1 cellular context compared by ENCODE assay signal in the genomic region with DNA sequence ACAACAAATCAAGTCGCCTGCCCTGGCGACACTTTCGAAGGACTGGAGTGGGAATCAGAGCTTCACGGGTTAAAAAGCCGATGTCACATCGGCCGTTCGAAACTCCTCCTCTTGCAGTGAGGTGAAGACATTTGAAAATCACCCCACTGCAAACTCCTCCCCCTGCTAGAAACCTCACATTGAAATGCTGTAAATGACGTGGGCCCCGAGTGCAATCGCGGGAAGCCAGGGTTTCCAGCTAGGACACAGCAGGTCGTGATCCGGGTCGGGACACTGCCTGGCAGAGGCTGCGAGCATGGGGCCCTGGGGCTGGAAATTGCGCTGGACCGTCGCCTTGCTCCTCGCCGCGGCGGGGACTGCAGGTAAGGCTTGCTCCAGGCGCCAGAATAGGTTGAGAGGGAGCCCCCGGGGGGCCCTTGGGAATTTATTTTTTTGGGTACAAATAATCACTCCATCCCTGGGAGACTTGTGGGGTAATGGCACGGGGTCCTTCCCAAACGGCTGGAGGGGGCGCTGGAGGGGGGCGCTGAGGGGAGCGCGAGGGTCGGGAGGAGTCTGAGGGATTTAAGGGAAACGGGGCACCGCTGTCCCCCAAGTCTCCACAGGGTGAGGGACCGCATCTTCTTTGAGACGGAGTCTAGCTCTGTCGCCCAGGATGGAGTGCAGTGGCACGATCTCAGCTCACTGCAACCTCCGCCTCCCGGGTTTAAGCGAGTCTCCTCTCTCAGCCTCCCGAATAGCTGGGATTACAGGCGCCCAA.
TF ChIP-seq lines count a peak whose summit lies in the region.

Gene LDLR (plus strand): TSS at position 210 of the 760 bp plus-strand sequence. CDS start 86 bp downstream, at position 296.

TF ChIP-seq in K562, 482 proteins besides CTCF, POLR2A, EP300 and RAD21 (continued from another document and continues in another):
- TF ChIP-seq, protein P1, sequence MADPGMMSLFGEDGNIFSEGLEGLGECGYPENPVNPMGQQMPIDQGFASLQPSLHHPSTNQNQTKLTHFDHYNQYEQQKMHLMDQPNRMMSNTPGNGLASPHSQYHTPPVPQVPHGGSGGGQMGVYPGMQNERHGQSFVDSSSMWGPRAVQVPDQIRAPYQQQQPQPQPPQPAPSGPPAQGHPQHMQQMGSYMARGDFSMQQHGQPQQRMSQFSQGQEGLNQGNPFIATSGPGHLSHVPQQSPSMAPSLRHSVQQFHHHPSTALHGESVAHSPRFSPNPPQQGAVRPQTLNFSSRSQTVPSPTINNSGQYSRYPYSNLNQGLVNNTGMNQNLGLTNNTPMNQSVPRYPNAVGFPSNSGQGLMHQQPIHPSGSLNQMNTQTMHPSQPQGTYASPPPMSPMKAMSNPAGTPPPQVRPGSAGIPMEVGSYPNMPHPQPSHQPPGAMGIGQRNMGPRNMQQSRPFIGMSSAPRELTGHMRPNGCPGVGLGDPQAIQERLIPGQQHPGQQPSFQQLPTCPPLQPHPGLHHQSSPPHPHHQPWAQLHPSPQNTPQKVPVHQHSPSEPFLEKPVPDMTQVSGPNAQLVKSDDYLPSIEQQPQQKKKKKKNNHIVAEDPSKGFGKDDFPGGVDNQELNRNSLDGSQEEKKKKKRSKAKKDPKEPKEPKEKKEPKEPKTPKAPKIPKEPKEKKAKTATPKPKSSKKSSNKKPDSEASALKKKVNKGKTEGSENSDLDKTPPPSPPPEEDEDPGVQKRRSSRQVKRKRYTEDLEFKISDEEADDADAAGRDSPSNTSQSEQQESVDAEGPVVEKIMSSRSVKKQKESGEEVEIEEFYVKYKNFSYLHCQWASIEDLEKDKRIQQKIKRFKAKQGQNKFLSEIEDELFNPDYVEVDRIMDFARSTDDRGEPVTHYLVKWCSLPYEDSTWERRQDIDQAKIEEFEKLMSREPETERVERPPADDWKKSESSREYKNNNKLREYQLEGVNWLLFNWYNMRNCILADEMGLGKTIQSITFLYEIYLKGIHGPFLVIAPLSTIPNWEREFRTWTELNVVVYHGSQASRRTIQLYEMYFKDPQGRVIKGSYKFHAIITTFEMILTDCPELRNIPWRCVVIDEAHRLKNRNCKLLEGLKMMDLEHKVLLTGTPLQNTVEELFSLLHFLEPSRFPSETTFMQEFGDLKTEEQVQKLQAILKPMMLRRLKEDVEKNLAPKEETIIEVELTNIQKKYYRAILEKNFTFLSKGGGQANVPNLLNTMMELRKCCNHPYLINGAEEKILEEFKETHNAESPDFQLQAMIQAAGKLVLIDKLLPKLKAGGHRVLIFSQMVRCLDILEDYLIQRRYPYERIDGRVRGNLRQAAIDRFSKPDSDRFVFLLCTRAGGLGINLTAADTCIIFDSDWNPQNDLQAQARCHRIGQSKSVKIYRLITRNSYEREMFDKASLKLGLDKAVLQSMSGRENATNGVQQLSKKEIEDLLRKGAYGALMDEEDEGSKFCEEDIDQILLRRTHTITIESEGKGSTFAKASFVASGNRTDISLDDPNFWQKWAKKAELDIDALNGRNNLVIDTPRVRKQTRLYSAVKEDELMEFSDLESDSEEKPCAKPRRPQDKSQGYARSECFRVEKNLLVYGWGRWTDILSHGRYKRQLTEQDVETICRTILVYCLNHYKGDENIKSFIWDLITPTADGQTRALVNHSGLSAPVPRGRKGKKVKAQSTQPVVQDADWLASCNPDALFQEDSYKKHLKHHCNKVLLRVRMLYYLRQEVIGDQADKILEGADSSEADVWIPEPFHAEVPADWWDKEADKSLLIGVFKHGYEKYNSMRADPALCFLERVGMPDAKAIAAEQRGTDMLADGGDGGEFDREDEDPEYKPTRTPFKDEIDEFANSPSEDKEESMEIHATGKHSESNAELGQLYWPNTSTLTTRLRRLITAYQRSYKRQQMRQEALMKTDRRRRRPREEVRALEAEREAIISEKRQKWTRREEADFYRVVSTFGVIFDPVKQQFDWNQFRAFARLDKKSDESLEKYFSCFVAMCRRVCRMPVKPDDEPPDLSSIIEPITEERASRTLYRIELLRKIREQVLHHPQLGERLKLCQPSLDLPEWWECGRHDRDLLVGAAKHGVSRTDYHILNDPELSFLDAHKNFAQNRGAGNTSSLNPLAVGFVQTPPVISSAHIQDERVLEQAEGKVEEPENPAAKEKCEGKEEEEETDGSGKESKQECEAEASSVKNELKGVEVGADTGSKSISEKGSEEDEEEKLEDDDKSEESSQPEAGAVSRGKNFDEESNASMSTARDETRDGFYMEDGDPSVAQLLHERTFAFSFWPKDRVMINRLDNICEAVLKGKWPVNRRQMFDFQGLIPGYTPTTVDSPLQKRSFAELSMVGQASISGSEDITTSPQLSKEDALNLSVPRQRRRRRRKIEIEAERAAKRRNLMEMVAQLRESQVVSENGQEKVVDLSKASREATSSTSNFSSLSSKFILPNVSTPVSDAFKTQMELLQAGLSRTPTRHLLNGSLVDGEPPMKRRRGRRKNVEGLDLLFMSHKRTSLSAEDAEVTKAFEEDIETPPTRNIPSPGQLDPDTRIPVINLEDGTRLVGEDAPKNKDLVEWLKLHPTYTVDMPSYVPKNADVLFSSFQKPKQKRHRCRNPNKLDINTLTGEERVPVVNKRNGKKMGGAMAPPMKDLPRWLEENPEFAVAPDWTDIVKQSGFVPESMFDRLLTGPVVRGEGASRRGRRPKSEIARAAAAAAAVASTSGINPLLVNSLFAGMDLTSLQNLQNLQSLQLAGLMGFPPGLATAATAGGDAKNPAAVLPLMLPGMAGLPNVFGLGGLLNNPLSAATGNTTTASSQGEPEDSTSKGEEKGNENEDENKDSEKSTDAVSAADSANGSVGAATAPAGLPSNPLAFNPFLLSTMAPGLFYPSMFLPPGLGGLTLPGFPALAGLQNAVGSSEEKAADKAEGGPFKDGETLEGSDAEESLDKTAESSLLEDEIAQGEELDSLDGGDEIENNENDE (IDR thresholded peaks at IDR 0.05; ENCODE audit: low read depth, low read length) = no peak
- TF ChIP-seq THRB (CRISPR knock-in tag; conservative IDR thresholded peaks at IDR 0.05) = no peak
- TF ChIP-seq TAF7 (tag; IDR thresholded peaks at IDR 0.05) = no peak
- TF ChIP-seq ZNF766 (CRISPR knock-in tag; conservative IDR thresholded peaks at IDR 0.05) = peak; percentile 92
- TF ChIP-seq ZNF398 (CRISPR knock-in tag; IDR thresholded peaks at IDR 0.05) = no peak
- no peak for TF ChIP-seq NR2C1 (IDR thresholded peaks at IDR 0.05)
- no peak for TF ChIP-seq NR2C1 (tag; IDR thresholded peaks at IDR 0.05)
- TF ChIP-seq FOXK2 (conservative IDR thresholded peaks at IDR 0.05 in 1 of 2, IDR thresholded peaks at IDR 0.05 in 1 of 2; ENCODE audit: low read depth in 2 of 2) = no peak; a peak in 1 of 4 replicates
- TF ChIP-seq POLR2G (IDR thresholded peaks at IDR 0.05; ENCODE audit: low read depth, low read length) = peak; percentile 95
- TF ChIP-seq, protein P2, sequence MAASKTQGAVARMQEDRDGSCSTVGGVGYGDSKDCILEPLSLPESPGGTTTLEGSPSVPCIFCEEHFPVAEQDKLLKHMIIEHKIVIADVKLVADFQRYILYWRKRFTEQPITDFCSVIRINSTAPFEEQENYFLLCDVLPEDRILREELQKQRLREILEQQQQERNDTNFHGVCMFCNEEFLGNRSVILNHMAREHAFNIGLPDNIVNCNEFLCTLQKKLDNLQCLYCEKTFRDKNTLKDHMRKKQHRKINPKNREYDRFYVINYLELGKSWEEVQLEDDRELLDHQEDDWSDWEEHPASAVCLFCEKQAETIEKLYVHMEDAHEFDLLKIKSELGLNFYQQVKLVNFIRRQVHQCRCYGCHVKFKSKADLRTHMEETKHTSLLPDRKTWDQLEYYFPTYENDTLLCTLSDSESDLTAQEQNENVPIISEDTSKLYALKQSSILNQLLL (CRISPR knock-in tag; IDR thresholded peaks at IDR 0.05; ENCODE audit: borderline replicate concordance) = no peak
- no peak for TF ChIP-seq MCM3 (IDR thresholded peaks at IDR 0.05)
- no peak for TF ChIP-seq MED1 (CRISPR knock-in tag; IDR thresholded peaks at IDR 0.05; ENCODE audit: borderline replicate concordance)
- peak; percentile 77 for TF ChIP-seq ZNF589 (CRISPR knock-in tag; IDR thresholded peaks at IDR 0.05; ENCODE audit: low read depth)
- no peak for TF ChIP-seq ZNF695 (CRISPR knock-in tag; IDR thresholded peaks at IDR 0.05)
- TF ChIP-seq VEZF1 (CRISPR knock-in tag; IDR thresholded peaks at IDR 0.05) = peak; percentile 65
- no peak for TF ChIP-seq NCOA4 (IDR thresholded peaks at IDR 0.05; ENCODE audit: partially characterized antibody)
- no peak for TF ChIP-seq SMC3 (conservative IDR thresholded peaks at IDR 0.05; ENCODE audit: insufficient read depth, low read depth, low read length)
- TF ChIP-seq, protein P3, sequence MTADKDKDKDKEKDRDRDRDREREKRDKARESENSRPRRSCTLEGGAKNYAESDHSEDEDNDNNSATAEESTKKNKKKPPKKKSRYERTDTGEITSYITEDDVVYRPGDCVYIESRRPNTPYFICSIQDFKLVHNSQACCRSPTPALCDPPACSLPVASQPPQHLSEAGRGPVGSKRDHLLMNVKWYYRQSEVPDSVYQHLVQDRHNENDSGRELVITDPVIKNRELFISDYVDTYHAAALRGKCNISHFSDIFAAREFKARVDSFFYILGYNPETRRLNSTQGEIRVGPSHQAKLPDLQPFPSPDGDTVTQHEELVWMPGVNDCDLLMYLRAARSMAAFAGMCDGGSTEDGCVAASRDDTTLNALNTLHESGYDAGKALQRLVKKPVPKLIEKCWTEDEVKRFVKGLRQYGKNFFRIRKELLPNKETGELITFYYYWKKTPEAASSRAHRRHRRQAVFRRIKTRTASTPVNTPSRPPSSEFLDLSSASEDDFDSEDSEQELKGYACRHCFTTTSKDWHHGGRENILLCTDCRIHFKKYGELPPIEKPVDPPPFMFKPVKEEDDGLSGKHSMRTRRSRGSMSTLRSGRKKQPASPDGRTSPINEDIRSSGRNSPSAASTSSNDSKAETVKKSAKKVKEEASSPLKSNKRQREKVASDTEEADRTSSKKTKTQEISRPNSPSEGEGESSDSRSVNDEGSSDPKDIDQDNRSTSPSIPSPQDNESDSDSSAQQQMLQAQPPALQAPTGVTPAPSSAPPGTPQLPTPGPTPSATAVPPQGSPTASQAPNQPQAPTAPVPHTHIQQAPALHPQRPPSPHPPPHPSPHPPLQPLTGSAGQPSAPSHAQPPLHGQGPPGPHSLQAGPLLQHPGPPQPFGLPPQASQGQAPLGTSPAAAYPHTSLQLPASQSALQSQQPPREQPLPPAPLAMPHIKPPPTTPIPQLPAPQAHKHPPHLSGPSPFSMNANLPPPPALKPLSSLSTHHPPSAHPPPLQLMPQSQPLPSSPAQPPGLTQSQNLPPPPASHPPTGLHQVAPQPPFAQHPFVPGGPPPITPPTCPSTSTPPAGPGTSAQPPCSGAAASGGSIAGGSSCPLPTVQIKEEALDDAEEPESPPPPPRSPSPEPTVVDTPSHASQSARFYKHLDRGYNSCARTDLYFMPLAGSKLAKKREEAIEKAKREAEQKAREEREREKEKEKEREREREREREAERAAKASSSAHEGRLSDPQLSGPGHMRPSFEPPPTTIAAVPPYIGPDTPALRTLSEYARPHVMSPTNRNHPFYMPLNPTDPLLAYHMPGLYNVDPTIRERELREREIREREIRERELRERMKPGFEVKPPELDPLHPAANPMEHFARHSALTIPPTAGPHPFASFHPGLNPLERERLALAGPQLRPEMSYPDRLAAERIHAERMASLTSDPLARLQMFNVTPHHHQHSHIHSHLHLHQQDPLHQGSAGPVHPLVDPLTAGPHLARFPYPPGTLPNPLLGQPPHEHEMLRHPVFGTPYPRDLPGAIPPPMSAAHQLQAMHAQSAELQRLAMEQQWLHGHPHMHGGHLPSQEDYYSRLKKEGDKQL (CRISPR knock-in tag; IDR thresholded peaks at IDR 0.05; ENCODE audit: borderline replicate concordance) = no peak
- TF ChIP-seq SMARCC2 (IDR thresholded peaks at IDR 0.05; ENCODE audit: low read depth) = no peak
- TF ChIP-seq ZNF707 (CRISPR knock-in tag; conservative IDR thresholded peaks at IDR 0.05) = no peak
- TF ChIP-seq HES1 (IDR thresholded peaks at IDR 0.05; ENCODE audit: low read depth) = no peak
- TF ChIP-seq RAD51 (IDR thresholded peaks at IDR 0.05; ENCODE audit: borderline replicate concordance, low read depth) = no peak
- TF ChIP-seq BCL6 (CRISPR knock-in tag; IDR thresholded peaks at IDR 0.05) = no peak
- TF ChIP-seq RFX5 (IDR thresholded peaks at IDR 0.05; ENCODE audit: low read depth, low read length) = no peak
- TF ChIP-seq NFXL1 (CRISPR knock-in tag; IDR thresholded peaks at IDR 0.05) = no peak
